Comparison of ENCODE assay signal across 8 cellular contexts in the genomic region with DNA sequence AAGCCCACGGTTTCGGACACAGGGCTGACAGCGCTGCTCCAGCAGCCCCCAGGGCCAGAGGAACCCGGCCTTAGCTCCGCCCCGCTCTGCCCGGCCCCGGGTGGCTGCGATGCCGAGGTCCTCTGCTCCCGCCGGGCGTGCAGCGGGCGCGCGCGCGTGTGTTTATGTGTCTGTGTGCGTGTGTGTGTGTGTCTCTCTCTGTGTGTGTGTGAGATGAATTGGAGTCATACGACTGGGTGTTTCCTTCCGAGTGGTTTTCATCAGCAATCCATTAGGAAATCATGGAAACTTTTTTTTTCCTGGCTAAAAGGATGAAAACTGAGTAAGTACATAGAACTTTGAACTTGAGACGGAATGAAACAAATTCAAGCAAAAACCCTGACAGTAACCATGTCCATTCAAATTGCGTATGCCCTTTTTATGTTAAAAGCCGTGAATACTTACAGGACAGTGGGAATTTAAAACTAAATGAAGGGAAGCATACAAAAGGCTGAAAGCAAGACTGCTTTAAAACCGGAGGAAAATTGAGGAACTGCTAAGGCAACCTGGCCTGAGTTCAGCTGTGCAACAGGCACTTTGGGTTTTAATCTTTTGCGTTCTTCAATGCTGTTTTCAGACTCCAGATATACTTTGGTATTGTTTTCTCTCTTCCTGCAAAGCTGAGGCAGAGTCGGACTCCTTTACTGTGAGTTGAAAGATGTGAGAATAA. TPM values are rescaled to one million over a fixed set of nuclear protein-coding genes. Genes with fewer than 3 reads are reported as not detected.
DNase-seq lines count a peak whose midpoint lies in the region; ATAC-seq and TF ChIP-seq lines count a peak whose summit lies in the region.

A gene (plus strand): TSS at position 121 of the 709 bp plus-strand sequence. CDS start 911 bp downstream, outside the sequence.

- H3K79me2 ChIP-seq in fibroblast of lung (ENCODE audit: control insufficient read depth, insufficient read depth, low read length) = peaks cover 44% of the 10 kb centered on the region

- peak within 1 kb of the TSS; percentile 27 for H2AFZ ChIP-seq in fibroblast of lung (ENCODE audit: low read length)

- DNase-seq in NCI-H1417 (lab: John Stamatoyannopoulos, UW) = peak; percentile 41 to 72 (median 63)
- no peak for DNase-seq in NCI-H1417 treated with DMSO at 0.1 percent for 48 hours (lab: John Stamatoyannopoulos, UW)
- DNase-seq in NCI-H2227 (lab: John Stamatoyannopoulos, UW; ENCODE audit: unreplicated experiment) = peak; percentile 79
- DNase-seq in activated T-cell treated with anti-CD3 and anti-CD28 coated beads, Interleukin-2, amount 50 U/mL, for 48 hours = peak; percentile 49 to 53
- peak; percentile 70 to 96 for DNase-seq in fibroblast of lung (ENCODE audit: low read depth in 2 of 2)
- peak in 36 of 49 donors; percentile 8 to 71 (median 38) for DNase-seq in substantia nigra (lab: John Stamatoyannopoulos, UW)

- H3K27me3 ChIP-seq in fibroblast of lung (ENCODE audit: control insufficient read depth, insufficient read depth, low read length) (no peaks in the 10 kb centered on the region), muscle layer of colon (ENCODE audit: control insufficient read depth in 1 of 2, insufficient read depth in 2 of 2, low read length in 2 of 2) (no peaks in the 10 kb centered on the region)

- no peak for TF ChIP-seq CTCF in fibroblast of lung (conservative IDR thresholded peaks at IDR 0.05 in 1 of 2, IDR thresholded peaks at IDR 0.05 in 1 of 2; ENCODE audit: low read depth in 1 of 2, low read length in 2 of 2)

- H3K9ac ChIP-seq in fibroblast of lung (ENCODE audit: insufficient read depth, low read length) (peak within 1 kb of the TSS; percentile 85), muscle layer of colon (ENCODE audit: low read length) (peak within 1 kb of the TSS; percentile 97)

- peak within 1 kb of the TSS; percentile 99 for H3K27ac ChIP-seq in fibroblast of lung (ENCODE audit: insufficient read depth, low read length)
- peak within 1 kb of the TSS; percentile 94 for H3K27ac ChIP-seq in muscle layer of colon (ENCODE audit: low read depth, low read length)
- H3K27ac ChIP-seq in substantia nigra (ENCODE audit: low read depth, low read length, poor library complexity, severe bottlenecking) = peak within 1 kb of the TSS; percentile 43

- ATAC-seq in HG02642 (IDR thresholded peaks at IDR 0.05; ENCODE audit: poor library complexity, unreplicated experiment) = peak; percentile 71

- H3K4me3 ChIP-seq in fibroblast of lung (replicated peaks in 1 of 4; ENCODE audit: control extremely low read depth in 1 of 4, insufficient read depth in 1 of 4, low read depth in 3 of 4, low read length in 4 of 4) = peak within 1 kb of the TSS; percentile 74 to 98 (median 90)
- H3K4me3 ChIP-seq in muscle layer of colon (ENCODE audit: low read depth in 1 of 2, low read length in 2 of 2) = peak within 1 kb of the TSS; percentile 62 to 89

- H4K20me1 ChIP-seq in fibroblast of lung (ENCODE audit: control insufficient read depth, extremely low read depth, insufficient read depth, low read length) = no peaks in the 10 kb centered on the region

- H3K4me2 ChIP-seq in fibroblast of lung (ENCODE audit: extremely low read depth, insufficient read depth, low read length) = peak within 1 kb of the TSS; percentile 79

- peaks cover 5% of the 10 kb centered on the region for H3K4me1 ChIP-seq in fibroblast of lung (ENCODE audit: control insufficient read depth, extremely low read depth, insufficient read depth, low read length)
- peaks cover 14% of the 10 kb centered on the region for H3K4me1 ChIP-seq in muscle layer of colon (ENCODE audit: insufficient read depth, low read length)

- H3K9me3 ChIP-seq in fibroblast of lung (ENCODE audit: control insufficient read depth, insufficient read depth, low read depth, low read length) (no peaks in the 10 kb centered on the region), muscle layer of colon (ENCODE audit: low read length) (no peaks in the 10 kb centered on the region)

- no peaks in the 10 kb centered on the region for H3K36me3 ChIP-seq in fibroblast of lung (ENCODE audit: control insufficient read depth, insufficient read depth, low read length)
- H3K36me3 ChIP-seq in muscle layer of colon (ENCODE audit: insufficient read depth, low read length) = no peaks in the 10 kb centered on the region

RNA-seq across cellular contexts. Expression of the gene that starts here (rescaled TPM):
- total RNA-seq in fibroblast of lung = 84.0 and 196 TPM in 2 replicates
- polyA plus RNA-seq in fibroblast of lung = 70.2 and 83.2 TPM in 2 replicates
- polyA plus RNA-seq in fibroblast of lung (2012) = 46.2 and 59.8 TPM in 2 replicates
- 142 and 352 TPM in 2 replicates for polyA minus RNA-seq in fibroblast of lung (ENCODE audit: low replicate concordance)

Comparison
In these comparisons a context has a peak if more than half of its experiments do, and no peak if none do; other contexts are left out.
1. H3K27ac ChIP-seq: peak in every context shown above with its lines; median percentile 99 in fibroblast of lung; 94 in muscle layer of colon; 43 in substantia nigra.